11 cellular contexts compared by ENCODE assay signal in the genomic region with DNA sequence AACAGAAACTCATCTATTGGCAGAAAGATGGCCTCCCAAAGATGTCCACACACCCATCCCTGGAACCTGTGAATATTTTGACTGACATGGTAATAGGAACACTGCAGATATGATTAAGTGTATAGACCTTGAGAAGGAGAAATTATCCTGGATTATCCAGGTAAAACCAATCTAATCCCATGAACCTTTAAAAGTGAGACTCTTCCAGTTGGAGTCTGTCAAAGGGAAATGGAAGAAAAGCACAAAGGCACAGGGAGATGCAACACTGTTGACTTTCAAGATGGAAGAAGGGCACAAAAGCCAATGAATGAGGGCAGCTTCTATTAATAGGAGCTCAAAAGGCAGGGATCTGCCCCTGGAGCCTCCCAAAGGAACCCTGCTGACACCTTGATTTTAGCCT.
"Had no signal": no experiment of that assay in that cellular context is flagged by ENCODE, and none has a peak within 500 bp of the region (broad histone marks: within the 10 kb centered on the region; RNA-seq: fewer than 3 reads in every experiment).

No MANE protein-coding gene starts in this region.

- H3K9me3 Mint-ChIP-seq: HFFc6 had no signal

- H3K36me3 Mint-ChIP-seq: IgD-negative memory B cell had no signal

- H3K4me3 Mint-ChIP-seq: HFFc6, IgD-negative memory B cell had no signal

- H3K4me3 ChIP-seq: GM23248, HAP-1 had no signal

- H3K9ac ChIP-seq: GM23248 had no signal

- H3K36me3 ChIP-seq: HAP-1 had no signal

- H3K9me3 ChIP-seq: HAP-1 had no signal

- DNase-seq: GM23248, GOT3, H7, HFFc6, Kasumi-1, KG1 had no signal

- H2AFZ ChIP-seq: GM23248 had no signal

- H3K27ac ChIP-seq: GM23248, HL-60 had no signal

- ATAC-seq: HCT116, HepG2 had no signal

- FAIRE-seq: HepG2 had no signal

- H3K27ac Mint-ChIP-seq: HFFc6 had no signal
